ENCODE assay signal across 20 cellular contexts in the genomic region with DNA sequence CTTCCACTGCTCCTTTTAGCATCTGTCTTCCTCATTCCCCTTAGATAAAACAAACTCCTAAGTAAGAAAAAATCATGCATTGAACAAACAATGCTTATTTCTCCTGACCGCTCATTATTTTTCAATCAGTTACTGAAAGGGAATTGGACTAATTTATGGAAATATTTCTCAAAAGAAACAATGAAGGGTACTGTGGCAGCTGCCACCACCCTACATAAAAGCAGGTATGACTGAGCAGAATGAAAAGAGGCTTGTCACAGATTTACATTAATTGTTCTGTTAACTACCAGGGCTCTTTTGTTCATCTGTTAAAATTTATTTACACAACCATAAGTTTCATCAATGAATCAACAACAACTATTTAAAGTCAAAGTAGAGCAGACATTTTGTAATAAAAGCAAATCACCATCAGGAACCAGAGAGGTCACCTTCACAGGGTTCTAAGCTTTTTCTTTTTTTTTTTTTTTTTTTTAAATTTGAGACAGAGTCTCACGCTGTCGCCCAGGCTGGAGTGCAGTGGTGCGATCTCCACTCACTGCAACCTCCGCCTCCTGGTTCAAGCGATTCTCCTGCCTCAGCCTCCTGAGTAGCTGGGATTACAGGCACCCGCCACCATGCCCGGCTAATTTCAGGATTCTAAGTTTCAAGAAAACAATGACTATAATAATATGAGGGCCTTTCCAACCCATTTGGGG.
"Had no signal": no experiment of that assay in that cellular context is flagged by ENCODE, and none has a peak within 500 bp of the region (broad histone marks: within the 10 kb centered on the region; RNA-seq: fewer than 3 reads in every experiment).

No MANE protein-coding gene starts in this region.

- H3K9ac ChIP-seq: neural progenitor cell had no signal

- H3K27me3 Mint-ChIP-seq: naive B cell, progenitor cell of endocrine pancreas had no signal

- H3K4me3 Mint-ChIP-seq: activated T-cell treated with anti-CD3 and anti-CD28 coated beads, Interleukin-2, amount 50 U/mL, for 72 hours; naive B cell; neural progenitor cell had no signal

- H3K36me3 Mint-ChIP-seq: naive B cell, neural progenitor cell had no signal

- H3K27me3 ChIP-seq: brain microvascular endothelial cell, gastroesophageal sphincter, heart right ventricle, neural progenitor cell, right atrium auricular region, tibial artery had no signal

- DNase-seq: activated CD4-positive, alpha-beta T cell treated with anti-CD3 and anti-CD28 coated beads, Interleukin-2, amount 50 U/mL, for 4 hours; activated effector memory CD4-positive, alpha-beta T cell treated with anti-CD3 and anti-CD28 coated beads, Interleukin-2, amount 50 U/mL, for 16 hours; activated naive CD4-positive, alpha-beta T cell treated with anti-CD3 and anti-CD28 coated beads, Interleukin-2, amount 50 U/mL, for 16 hours; activated T-cell treated with anti-CD3 and anti-CD28 coated beads, Interleukin-2, amount 50 U/mL, for 72 hours; aorta; brain microvascular endothelial cell; cerebellar nuclear complex; cortex of kidney; heart right ventricle; mesenchymal stem cell; mucosa of descending colon; naive B cell; stimulated activated CD4-positive, alpha-beta T cell treated with anti-CD3 and anti-CD28 coated beads, Interleukin-12 subunit alpha, Interleukin-12 subunit beta, amount 100 ng/mL, for 4 hours; stimulated activated CD4-positive, alpha-beta T cell treated with anti-CD3 and anti-CD28 coated beads, Interleukin-1b, Interleukin-23, amount 100 ng/mL, for 48 hours; stimulated activated naive CD4-positive, alpha-beta T cell treated with Interleukin-2 at 50 U/mL for 16 hours; tibial artery had no signal

- H3K27ac Mint-ChIP-seq: activated T-cell treated with anti-CD3 and anti-CD28 coated beads, Interleukin-2, amount 50 U/mL, for 72 hours; naive B cell; neural progenitor cell; progenitor cell of endocrine pancreas had no signal

- H3K4me3 ChIP-seq: gastroesophageal sphincter, heart right ventricle, mucosa of descending colon, neural progenitor cell, right atrium auricular region, tibial artery had no signal

- H3K36me3 ChIP-seq: brain microvascular endothelial cell, gastroesophageal sphincter, neural progenitor cell, right atrium auricular region, tibial artery had no signal

- H3K9me3 Mint-ChIP-seq: activated T-cell treated with anti-CD3 and anti-CD28 coated beads, Interleukin-2, amount 50 U/mL, for 72 hours; naive B cell; neural progenitor cell had no signal

- H3K4me1 ChIP-seq: gastroesophageal sphincter had no signal

- H3K9me3 ChIP-seq: gastroesophageal sphincter, heart right ventricle, mucosa of descending colon, right atrium auricular region, tibial artery had no signal

- H3K27ac ChIP-seq: brain microvascular endothelial cell, gastroesophageal sphincter, heart right ventricle, neural progenitor cell, right atrium auricular region, tibial artery had no signal
